1 cellular context compared by ENCODE assay signal in genomic region chrX:106726485-106727437, GRCh38.
TF ChIP-seq lines count a peak whose summit lies in the region.

TSS of gene RNF128 (plus strand) at chrX:106726701. CDS start at chrX:106726914, 213 bp downstream.

TF ChIP-seq in WTC11, 78 proteins besides CTCF, POLR2A, EP300 and RAD21 (continued from another document):
- TF ChIP-seq MAX (CRISPR knock-in tag; IDR thresholded peaks at IDR 0.05) (no peak), IRF2 (CRISPR knock-in tag; IDR thresholded peaks at IDR 0.05; ENCODE audit: borderline replicate concordance, low read depth) (no peak), STAT6 (CRISPR knock-in tag; conservative IDR thresholded peaks at IDR 0.05; ENCODE audit: low read depth) (no peak), FOXP1 (CRISPR knock-in tag; IDR thresholded peaks at IDR 0.05; ENCODE audit: borderline replicate concordance) (no peak), GABPB1 (CRISPR knock-in tag; IDR thresholded peaks at IDR 0.05) (0 out of 2 replicates have a peak, but pooled peaks have one; percentile 28), ZNF423 (CRISPR knock-in tag; IDR thresholded peaks at IDR 0.05) (peak; percentile 81), ZBTB21 (CRISPR knock-in tag; IDR thresholded peaks at IDR 0.05; ENCODE audit: borderline replicate concordance) (no peak), ETV6 (CRISPR knock-in tag; IDR thresholded peaks at IDR 0.05) (0 out of 2 replicates have a peak, but pooled peaks have one; percentile 32), JAZF1 (CRISPR knock-in tag; IDR thresholded peaks at IDR 0.05) (no peak), EMX1 (CRISPR knock-in tag; IDR thresholded peaks at IDR 0.05) (no peak), TEAD4 (CRISPR knock-in tag; IDR thresholded peaks at IDR 0.05) (no peak), JUN (CRISPR knock-in tag; IDR thresholded peaks at IDR 0.05) (no peak), TEAD1 (CRISPR knock-in tag; IDR thresholded peaks at IDR 0.05) (no peak), TCF7 (CRISPR knock-in tag; IDR thresholded peaks at IDR 0.05; ENCODE audit: low read depth) (no peak), ZNF396 (CRISPR knock-in tag; IDR thresholded peaks at IDR 0.05; ENCODE audit: borderline replicate concordance) (no peak), NR2C2 (CRISPR knock-in tag; IDR thresholded peaks at IDR 0.05) (no peak), E2F4 (CRISPR knock-in tag; IDR thresholded peaks at IDR 0.05; ENCODE audit: borderline replicate concordance, low read depth) (no peak), NR1H2 (CRISPR knock-in tag; IDR thresholded peaks at IDR 0.05) (no peak)
- TF ChIP-seq, protein P1, sequence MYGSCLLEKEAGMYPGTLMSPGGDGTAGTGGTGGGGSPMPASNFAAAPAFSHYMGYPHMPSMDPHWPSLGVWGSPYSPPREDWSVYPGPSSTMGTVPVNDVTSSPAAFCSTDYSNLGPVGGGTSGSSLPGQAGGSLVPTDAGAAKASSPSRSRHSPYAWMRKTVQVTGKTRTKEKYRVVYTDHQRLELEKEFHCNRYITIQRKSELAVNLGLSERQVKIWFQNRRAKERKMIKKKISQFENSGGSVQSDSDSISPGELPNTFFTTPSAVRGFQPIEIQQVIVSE (CRISPR knock-in tag; IDR thresholded peaks at IDR 0.05; ENCODE audit: borderline replicate concordance): no peak
- TF ChIP-seq, protein P2, sequence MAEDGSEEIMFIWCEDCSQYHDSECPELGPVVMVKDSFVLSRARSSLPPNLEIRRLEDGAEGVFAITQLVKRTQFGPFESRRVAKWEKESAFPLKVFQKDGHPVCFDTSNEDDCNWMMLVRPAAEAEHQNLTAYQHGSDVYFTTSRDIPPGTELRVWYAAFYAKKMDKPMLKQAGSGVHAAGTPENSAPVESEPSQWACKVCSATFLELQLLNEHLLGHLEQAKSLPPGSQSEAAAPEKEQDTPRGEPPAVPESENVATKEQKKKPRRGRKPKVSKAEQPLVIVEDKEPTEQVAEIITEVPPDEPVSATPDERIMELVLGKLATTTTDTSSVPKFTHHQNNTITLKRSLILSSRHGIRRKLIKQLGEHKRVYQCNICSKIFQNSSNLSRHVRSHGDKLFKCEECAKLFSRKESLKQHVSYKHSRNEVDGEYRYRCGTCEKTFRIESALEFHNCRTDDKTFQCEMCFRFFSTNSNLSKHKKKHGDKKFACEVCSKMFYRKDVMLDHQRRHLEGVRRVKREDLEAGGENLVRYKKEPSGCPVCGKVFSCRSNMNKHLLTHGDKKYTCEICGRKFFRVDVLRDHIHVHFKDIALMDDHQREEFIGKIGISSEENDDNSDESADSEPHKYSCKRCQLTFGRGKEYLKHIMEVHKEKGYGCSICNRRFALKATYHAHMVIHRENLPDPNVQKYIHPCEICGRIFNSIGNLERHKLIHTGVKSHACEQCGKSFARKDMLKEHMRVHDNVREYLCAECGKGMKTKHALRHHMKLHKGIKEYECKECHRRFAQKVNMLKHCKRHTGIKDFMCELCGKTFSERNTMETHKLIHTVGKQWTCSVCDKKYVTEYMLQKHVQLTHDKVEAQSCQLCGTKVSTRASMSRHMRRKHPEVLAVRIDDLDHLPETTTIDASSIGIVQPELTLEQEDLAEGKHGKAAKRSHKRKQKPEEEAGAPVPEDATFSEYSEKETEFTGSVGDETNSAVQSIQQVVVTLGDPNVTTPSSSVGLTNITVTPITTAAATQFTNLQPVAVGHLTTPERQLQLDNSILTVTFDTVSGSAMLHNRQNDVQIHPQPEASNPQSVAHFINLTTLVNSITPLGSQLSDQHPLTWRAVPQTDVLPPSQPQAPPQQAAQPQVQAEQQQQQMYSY (CRISPR knock-in tag; IDR thresholded peaks at IDR 0.05): no peak
- TF ChIP-seq, protein P3, sequence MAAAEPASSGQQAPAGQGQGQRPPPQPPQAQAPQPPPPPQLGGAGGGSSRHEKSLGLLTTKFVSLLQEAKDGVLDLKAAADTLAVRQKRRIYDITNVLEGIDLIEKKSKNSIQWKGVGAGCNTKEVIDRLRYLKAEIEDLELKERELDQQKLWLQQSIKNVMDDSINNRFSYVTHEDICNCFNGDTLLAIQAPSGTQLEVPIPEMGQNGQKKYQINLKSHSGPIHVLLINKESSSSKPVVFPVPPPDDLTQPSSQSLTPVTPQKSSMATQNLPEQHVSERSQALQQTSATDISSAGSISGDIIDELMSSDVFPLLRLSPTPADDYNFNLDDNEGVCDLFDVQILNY (CRISPR knock-in tag; IDR thresholded peaks at IDR 0.05): 0 out of 2 replicates have a peak, but pooled peaks have one; percentile 39
TF ChIP-seq in WTC11: peak in this region for 5.
